In genomic region chr2:27072950-27073349, GRCh38 we compare ENCODE assay signal across 8 cellular contexts. TPM values are rescaled to one million over a fixed set of nuclear protein-coding genes. Genes with fewer than 3 reads are reported as not detected.
A peak's percentile ranks its signal among the peaks of the same experiment; 100 is the strongest.
DNase-seq lines count a peak whose midpoint lies in the region; ATAC-seq and TF ChIP-seq lines count a peak whose summit lies in the region.

No MANE protein-coding gene starts in this region.

- no peak for DNase-seq in stimulated activated naive CD8-positive, alpha-beta T cell treated with anti-CD3 and anti-CD28 coated beads, Interleukin-15, Interleukin-2, amounts not matched to agents 100 U/mL and 50 U/mL, for 24 hours
- DNase-seq in coronary artery (ENCODE audit: low spot score) (no peak), nephron progenitor cell (no peak), SIG-M5 (lab: John Stamatoyannopoulos, UW) (no peak), GM03348 (ENCODE audit: low spot score) (no peak), omental fat pad (ENCODE audit: low spot score) (no peak)

- peaks cover 81% of the 10 kb centered on the region for H3K4me1 Mint-ChIP-seq in stimulated activated naive CD8-positive, alpha-beta T cell treated with anti-CD3 and anti-CD28 coated beads, Interleukin-15, Interleukin-2, amounts not matched to agents 100 ng/mL and 50 ng/mL, for 24 hours (ENCODE audit: low read depth)
- peaks cover 88% of the 10 kb centered on the region for H3K4me1 Mint-ChIP-seq in nephron progenitor cell

- no peak overlapping the region for H3K4me3 ChIP-seq in coronary artery

- H3K27ac Mint-ChIP-seq in stimulated activated naive CD8-positive, alpha-beta T cell treated with anti-CD3 and anti-CD28 coated beads, Interleukin-15, Interleukin-2, amounts not matched to agents 100 ng/mL and 50 ng/mL, for 24 hours: peak overlapping the region; percentile 47
- H3K27ac Mint-ChIP-seq in nephron progenitor cell: peak overlapping the region; percentile 54

- H3K4me3 Mint-ChIP-seq in stimulated activated naive CD8-positive, alpha-beta T cell treated with anti-CD3 and anti-CD28 coated beads, Interleukin-15, Interleukin-2, amounts not matched to agents 100 ng/mL and 50 ng/mL, for 24 hours: peak overlapping the region; percentile 87
- H3K4me3 Mint-ChIP-seq in nephron progenitor cell: peak overlapping the region; percentile 91

- TF ChIP-seq CTCF in coronary artery (IDR thresholded peaks at IDR 0.05): no peak
- no peak for TF ChIP-seq CTCF in nephron progenitor cell (IDR thresholded peaks at IDR 0.05)
- TF ChIP-seq CTCF in omental fat pad (IDR thresholded peaks at IDR 0.05): no peak

- no peak for ATAC-seq in stimulated activated naive CD8-positive, alpha-beta T cell treated with anti-CD3 and anti-CD28 coated beads, Interleukin-15, Interleukin-2, amounts not matched to agents 100 U/mL and 50 U/mL, for 24 hours
- ATAC-seq in HG03571 (IDR thresholded peaks at IDR 0.05; ENCODE audit: unreplicated experiment) (no peak), omental fat pad (ENCODE audit: low FRiP score) (no peak)

- H3K27ac ChIP-seq in coronary artery: peak overlapping the region; percentile 97 to 100

- H3K36me3 Mint-ChIP-seq in stimulated activated naive CD8-positive, alpha-beta T cell treated with anti-CD3 and anti-CD28 coated beads, Interleukin-15, Interleukin-2, amounts not matched to agents 100 ng/mL and 50 ng/mL, for 24 hours (ENCODE audit: low read depth): peaks cover 30% of the 10 kb centered on the region
- peaks cover 33% of the 10 kb centered on the region for H3K36me3 Mint-ChIP-seq in nephron progenitor cell (ENCODE audit: low read depth)

- H3K27me3 Mint-ChIP-seq in stimulated activated naive CD8-positive, alpha-beta T cell treated with anti-CD3 and anti-CD28 coated beads, Interleukin-15, Interleukin-2, amounts not matched to agents 100 ng/mL and 50 ng/mL, for 24 hours: no peaks in the 10 kb centered on the region
- peaks cover 3% of the 10 kb centered on the region for H3K27me3 Mint-ChIP-seq in nephron progenitor cell (ENCODE audit: low read depth, poor library complexity)

- H3K9me3 Mint-ChIP-seq in stimulated activated naive CD8-positive, alpha-beta T cell treated with anti-CD3 and anti-CD28 coated beads, Interleukin-15, Interleukin-2, amounts not matched to agents 100 ng/mL and 50 ng/mL, for 24 hours: no peaks in the 10 kb centered on the region
- no peaks in the 10 kb centered on the region for H3K9me3 Mint-ChIP-seq in nephron progenitor cell

RNA-seq across cellular contexts. Expression of gene OST4, which starts 1.5 kb away (rescaled TPM):
- 100 to 1,000 TPM; 221 to 396 (median 282) TPM for total RNA-seq in omental fat pad

RNA-seq across cellular contexts. Expression of gene EMILIN1, which starts 5.5 kb away (rescaled TPM):
- total RNA-seq in omental fat pad: 10 to 100 TPM; 27.5 to 62.7 (median 41.2) TPM

RNA-seq across cellular contexts. Expression of gene KHK, which starts 13.6 kb away (rescaled TPM):
- 1 to 10 TPM; 1.6 to 3.3 (median 2.1) TPM for total RNA-seq in omental fat pad

RNA-seq across cellular contexts. Expression of gene AGBL5, which starts 21.5 kb away (rescaled TPM):
- total RNA-seq in omental fat pad: 10 to 100 TPM in 2 of 4 donors, 1 to 10 TPM in 2; 6.8 to 14.4 (median 10.3) TPM

RNA-seq across cellular contexts. Expression of gene TMEM214, which starts 40.2 kb away (rescaled TPM):
- total RNA-seq in omental fat pad: 10 to 100 TPM; 52.4 to 76.0 (median 64.7) TPM
